11 cellular contexts compared by ENCODE assay signal in genomic region chr3:158355623-158356588, GRCh38.
DNase-seq lines count a peak whose midpoint lies in the region; ATAC-seq and TF ChIP-seq lines count a peak whose summit lies in the region.
"Had no signal": no experiment of that assay in that cellular context is flagged by ENCODE, and none has a peak within 500 bp of the region (broad histone marks: within the 10 kb centered on the region; RNA-seq: fewer than 3 reads in every experiment).

No MANE protein-coding gene starts in this region.

- H3K4me3 ChIP-seq in WERI-Rb-1 (ENCODE audit: low read depth, low read length) = no peak overlapping the region
- H3K4me3 ChIP-seq: body of pancreas, thoracic aorta had no signal

- intact Hi-C loops in cardiac septum (cut with DNase I) = no loop called here

- ATAC-seq in GM19328 (IDR thresholded peaks at IDR 0.05; ENCODE audit: unreplicated experiment) (peak; percentile 97), HG02759 (IDR thresholded peaks at IDR 0.05; ENCODE audit: unreplicated experiment) (peak; percentile 85), HG03469 (IDR thresholded peaks at IDR 0.05; ENCODE audit: unreplicated experiment) (peak; percentile 88)
- ATAC-seq: body of pancreas had no signal

- no peak for TF ChIP-seq CTCF in WERI-Rb-1 (IDR thresholded peaks at IDR 0.05; ENCODE audit: low read depth, low read length)

- H3K27ac ChIP-seq in WERI-Rb-1 = no peak overlapping the region
- H3K27ac ChIP-seq: body of pancreas, thoracic aorta had no signal

- no peaks in the 10 kb centered on the region for H3K9me3 ChIP-seq in WERI-Rb-1 (ENCODE audit: severe bottlenecking)
- H3K9me3 ChIP-seq: body of pancreas, thoracic aorta had no signal

- DNase-seq in cardiac septum (ENCODE audit: low spot score) (no peak), WERI-Rb-1 (no peak), occipital lobe (lab: John Stamatoyannopoulos, UW) (no peak), NCI-H2107 treated with DMSO at 0.1 percent for 48 hours (lab: John Stamatoyannopoulos, UW; ENCODE audit: unreplicated experiment) (no peak)
- DNase-seq: activated CD8-positive, alpha-beta memory T cell treated with anti-CD3 and anti-CD28 coated beads, Interleukin-2, amount 50 U/mL, for 4 hours; body of pancreas; stimulated activated CD4-positive, alpha-beta T cell treated with anti-CD3 and anti-CD28 coated beads, Interleukin-4, amount 100 ng/mL, for 24 hours had no signal

- H3K27me3 ChIP-seq in WERI-Rb-1 (ENCODE audit: insufficient read depth, low read depth, severe bottlenecking) = no peaks in the 10 kb centered on the region
- H3K27me3 ChIP-seq: body of pancreas had no signal

- H3K36me3 ChIP-seq in WERI-Rb-1 = no peaks in the 10 kb centered on the region
- H3K36me3 ChIP-seq: thoracic aorta had no signal
